9 cellular contexts compared by ENCODE assay signal in the genomic region with DNA sequence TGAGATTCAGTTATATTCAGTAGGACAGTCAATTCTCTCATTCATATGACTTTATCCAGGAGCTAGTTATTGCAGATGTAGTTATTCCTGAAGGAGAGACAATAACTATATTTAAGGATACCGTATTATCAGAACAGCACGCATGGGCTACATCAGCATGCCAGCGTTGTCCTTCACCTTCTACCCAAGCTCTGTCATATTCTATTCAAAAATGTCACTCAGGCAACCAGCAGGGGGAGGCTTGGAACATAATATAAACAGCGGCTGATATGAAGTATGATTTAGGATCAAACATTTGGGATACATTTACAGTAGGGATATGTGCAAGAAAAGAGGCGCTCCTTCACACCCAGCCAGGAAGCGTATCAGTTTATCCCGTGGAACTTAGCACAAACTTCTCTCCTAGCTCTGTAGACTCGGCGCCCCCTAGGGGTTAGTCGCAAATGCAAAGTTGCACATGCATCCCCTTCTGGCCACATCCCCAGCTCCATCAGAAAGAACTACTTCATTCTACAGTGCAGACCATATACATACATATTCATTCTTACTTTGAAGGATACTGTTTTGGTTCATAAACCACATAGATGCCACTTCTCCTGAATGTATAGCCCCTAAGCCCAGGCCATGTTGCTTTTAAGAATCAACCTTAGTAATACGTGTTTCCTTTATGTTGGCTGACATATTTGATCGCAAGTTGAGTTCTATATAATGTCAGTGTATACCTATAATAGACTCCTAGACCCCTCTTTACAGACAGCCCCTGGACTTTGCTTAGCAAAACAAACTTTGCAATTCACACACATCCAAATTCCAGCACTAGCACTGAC.
DNase-seq lines count a peak whose midpoint lies in the region; ATAC-seq, FAIRE-seq and TF ChIP-seq lines count a peak whose summit lies in the region.
"Had no signal": no experiment of that assay in that cellular context is flagged by ENCODE, and none has a peak within 500 bp of the region (broad histone marks: within the 10 kb centered on the region; RNA-seq: fewer than 3 reads in every experiment).

No MANE protein-coding gene starts in this region.

- no peak overlapping the region for H3K9ac ChIP-seq in endothelial cell of umbilical vein (replicated peaks; ENCODE audit: extremely low read depth, insufficient read depth, low read length)

- no peak overlapping the region for H3K4me3 ChIP-seq in AG09309 (ENCODE audit: control insufficient read depth, low read depth, low read length)
- no peak overlapping the region for H3K4me3 ChIP-seq in GM12864 (ENCODE audit: low read depth, low read length)
- H3K4me3 ChIP-seq in endothelial cell of umbilical vein (replicated peaks in 1 of 3; ENCODE audit: insufficient read depth in 1 of 3, low read depth in 1 of 3, low read length in 3 of 3): no peak overlapping the region
- H3K4me3 ChIP-seq: suprapubic skin had no signal

- dilution Hi-C loops in endothelial cell of umbilical vein (cut with MboI; ENCODE audit: extremely low pct_ligation_motif_present, low sequenced_read_pairs): no loop called here

- peaks cover 2% of the 10 kb centered on the region for H3K9me3 Mint-ChIP-seq in neural crest cell
- H3K9me3 Mint-ChIP-seq in activated T-helper 1 cell treated with anti-CD3 and anti-CD28 coated beads, Interleukin-12 subunit alpha, Interleukin-12 subunit beta, Interleukin-2, Interleukin-4 antibody, amounts not matched to agents 30 ng/mL and 10 ng/mL and 1 ng/mL, durations not matched to agents 14 hours and 24 hours and 36 hours: no peaks in the 10 kb centered on the region

- TF ChIP-seq CTCF in AG09309 (IDR thresholded peaks at IDR 0.05; ENCODE audit: control insufficient read depth, insufficient read depth, low read depth, low read length, missing control alignments): peak; percentile 10
- TF ChIP-seq CTCF in GM12864 (IDR thresholded peaks at IDR 0.05; ENCODE audit: low read depth, low read length, missing control alignments): peak; percentile 75
- peak; percentile 56 to 72 for TF ChIP-seq CTCF in endothelial cell of umbilical vein (IDR thresholded peaks at IDR 0.05; ENCODE audit: extremely low read depth in 1 of 2, insufficient read depth in 1 of 2, low read depth in 1 of 2, low read length in 2 of 2)
- TF ChIP-seq CTCF in neural crest cell (conservative IDR thresholded peaks at IDR 0.05): peak; percentile 84

- no TSS peak for BruUV-seq in endothelial cell of umbilical vein (replicated peaks; lab: Mats Ljungman, UMichigan)

- H4K20me1 ChIP-seq in endothelial cell of umbilical vein (replicated peaks; ENCODE audit: control insufficient read depth, extremely low read depth, insufficient read depth, low read length): no peaks in the 10 kb centered on the region

- no peak overlapping the region for H3K4me2 ChIP-seq in endothelial cell of umbilical vein (ENCODE audit: insufficient read depth, low read length)

- no peaks in the 10 kb centered on the region for H3K9me3 ChIP-seq in endothelial cell of umbilical vein (replicated peaks; ENCODE audit: control insufficient read depth, insufficient read depth, low read length)
- H3K9me3 ChIP-seq: suprapubic skin had no signal

- CTCF ChIA-PET in endothelial cell of umbilical vein (lab: Charles Lee): interaction anchor here (0.7 to 1.3 kb wide), 3 partner anchors 17 to 878 kb away, joined by 3 to 7 read pairs (median 4); no protein-coding TSS in a partner anchor

- no peak for TF ChIP-seq POLR2A in endothelial cell of umbilical vein (IDR thresholded peaks at IDR 0.05; ENCODE audit: low read depth, low read length)

- intact Hi-C loops in endothelial cell of umbilical vein (cut with micrococcal nuclease): no loop called here
- intact Hi-C loops in activated T-helper 1 cell treated with anti-CD3 and anti-CD28 coated beads, Interleukin-12 subunit alpha, Interleukin-12 subunit beta, Interleukin-2, Interleukin-4 antibody, amounts not matched to agents 30 ng/mL and 10 ng/mL and 1 ng/mL, durations not matched to agents 14 hours and 24 hours and 36 hours (cut with micrococcal nuclease): loop anchor here (5.0 kb wide), 1 partner anchor 802 kb away; no protein-coding TSS in a partner anchor

- H3K27me3 Mint-ChIP-seq in neural crest cell (ENCODE audit: low read depth): peaks cover 9% of the 10 kb centered on the region
- no peaks in the 10 kb centered on the region for H3K27me3 Mint-ChIP-seq in activated T-helper 1 cell treated with anti-CD3 and anti-CD28 coated beads, Interleukin-12 subunit alpha, Interleukin-12 subunit beta, Interleukin-2, Interleukin-4 antibody, amounts not matched to agents 30 ng/mL and 10 ng/mL and 1 ng/mL, durations not matched to agents 14 hours and 24 hours and 36 hours (ENCODE audit: insufficient read depth)

- no peak overlapping the region for H2AFZ ChIP-seq in endothelial cell of umbilical vein (ENCODE audit: low read depth, low read length)

- H3K9me1 ChIP-seq in endothelial cell of umbilical vein (replicated peaks; ENCODE audit: control insufficient read depth, extremely low read depth, insufficient read depth, low read length): no peaks in the 10 kb centered on the region

- H3K27me3 ChIP-seq in endothelial cell of umbilical vein (ENCODE audit: control insufficient read depth in 2 of 2, insufficient read depth in 2 of 2, low read length in 2 of 2): no peaks in the 10 kb centered on the region
- H3K27me3 ChIP-seq: suprapubic skin had no signal

- no peak overlapping the region for H3K27ac ChIP-seq in endothelial cell of umbilical vein (ENCODE audit: insufficient read depth, low read depth, low read length)
- H3K27ac ChIP-seq: suprapubic skin had no signal

- H3K4me3 Mint-ChIP-seq in neural crest cell: no peak overlapping the region
- H3K4me3 Mint-ChIP-seq in activated T-helper 1 cell treated with anti-CD3 and anti-CD28 coated beads, Interleukin-12 subunit alpha, Interleukin-12 subunit beta, Interleukin-2, Interleukin-4 antibody, amounts not matched to agents 30 ng/mL and 10 ng/mL and 1 ng/mL, durations not matched to agents 14 hours and 24 hours and 36 hours: no peak overlapping the region

- DNase-seq in AG09309 (ENCODE audit: low read depth) (no peak), GM12864 (ENCODE audit: low read depth) (no peak), RKO (ENCODE audit: low spot score) (peak; percentile 31), endothelial cell of umbilical vein (ENCODE audit: low read depth, low spot score) (peak; percentile 13), neural crest cell (ENCODE audit: low read depth, low spot score) (peak; percentile 72), NCI-H1105 (lab: John Stamatoyannopoulos, UW) (no peak)
- DNase-seq in activated T-helper 1 cell treated with anti-CD3 and anti-CD28 coated beads, Interleukin-12 subunit alpha, Interleukin-12 subunit beta, Interleukin-2, Interleukin-4 antibody, amounts not matched to agents 30 ng/mL and 10 ng/mL and 1 ng/mL, durations not matched to agents 14 hours and 24 hours and 36 hours (ENCODE audit: low spot score): no peak

- no peaks in the 10 kb centered on the region for H3K4me1 ChIP-seq in endothelial cell of umbilical vein (ENCODE audit: control insufficient read depth, extremely low read depth, insufficient read depth, low read length)
- H3K4me1 ChIP-seq: suprapubic skin had no signal

- H3K27ac Mint-ChIP-seq in neural crest cell (ENCODE audit: unreplicated experiment): no peak overlapping the region
- H3K27ac Mint-ChIP-seq in activated T-helper 1 cell treated with anti-CD3 and anti-CD28 coated beads, Interleukin-12 subunit alpha, Interleukin-12 subunit beta, Interleukin-2, Interleukin-4 antibody, amounts not matched to agents 30 ng/mL and 10 ng/mL and 1 ng/mL, durations not matched to agents 14 hours and 24 hours and 36 hours: no peak overlapping the region

- H3K79me2 ChIP-seq in endothelial cell of umbilical vein (ENCODE audit: control insufficient read depth, insufficient read depth, low read length): no peaks in the 10 kb centered on the region

- no peaks in the 10 kb centered on the region for H3K36me3 Mint-ChIP-seq in neural crest cell (ENCODE audit: low read depth)
- H3K36me3 Mint-ChIP-seq in activated T-helper 1 cell treated with anti-CD3 and anti-CD28 coated beads, Interleukin-12 subunit alpha, Interleukin-12 subunit beta, Interleukin-2, Interleukin-4 antibody, amounts not matched to agents 30 ng/mL and 10 ng/mL and 1 ng/mL, durations not matched to agents 14 hours and 24 hours and 36 hours (ENCODE audit: low read depth): no peaks in the 10 kb centered on the region

- peak; percentile 74 for ATAC-seq in HG02981 (IDR thresholded peaks at IDR 0.05; ENCODE audit: unreplicated experiment)

- POLR2A ChIA-PET in endothelial cell of umbilical vein (lab: Charles Lee): no interaction called here

- no peak for FAIRE-seq in endothelial cell of umbilical vein (lab: Jason Lieb, UNC)

- no peaks in the 10 kb centered on the region for H3K4me1 Mint-ChIP-seq in neural crest cell
- no peaks in the 10 kb centered on the region for H3K4me1 Mint-ChIP-seq in activated T-helper 1 cell treated with anti-CD3 and anti-CD28 coated beads, Interleukin-12 subunit alpha, Interleukin-12 subunit beta, Interleukin-2, Interleukin-4 antibody, amounts not matched to agents 30 ng/mL and 10 ng/mL and 1 ng/mL, durations not matched to agents 14 hours and 24 hours and 36 hours (ENCODE audit: low read depth)

- H3K36me3 ChIP-seq in endothelial cell of umbilical vein (ENCODE audit: control insufficient read depth in 2 of 2, extremely low read depth in 1 of 2, insufficient read depth in 2 of 2, low read length in 2 of 2): no peaks in the 10 kb centered on the region
- H3K36me3 ChIP-seq: suprapubic skin had no signal

TF ChIP-seq in endothelial cell of umbilical vein, 7 proteins besides CTCF, POLR2A, EP300 and RAD21:
- TF ChIP-seq EZH2 (IDR thresholded peaks at IDR 0.05; ENCODE audit: borderline replicate concordance, low read depth, low read length, severe bottlenecking) (no peak), POLR2AphosphoS5 (IDR thresholded peaks at IDR 0.05; ENCODE audit: insufficient read depth, low read depth, low read length) (no peak), MYC (IDR thresholded peaks at IDR 0.05; ENCODE audit: low read depth, low read length) (no peak), GATA2 (IDR thresholded peaks at IDR 0.05; ENCODE audit: insufficient read depth, insufficient read length, low read depth, low read length) (no peak)

Comparison
In these comparisons a context has a peak if more than half of its experiments do, and no peak if none do; other contexts are left out.
1. DNase-seq: peak in RKO (single experiment), endothelial cell of umbilical vein (single experiment) and neural crest cell (single experiment); none in AG09309 (single experiment), GM12864 (single experiment), activated T-helper 1 cell treated with anti-CD3 and anti-CD28 coated beads, Interleukin-12 subunit alpha, Interleukin-12 subunit beta, Interleukin-2, Interleukin-4 antibody, amounts not matched to agents 30 ng/mL and 10 ng/mL and 1 ng/mL, durations not matched to agents 14 hours and 24 hours and 36 hours (single experiment) and NCI-H1105 (single experiment).
2. CTCF ChIP-seq: peak in every context shown above with its lines; median percentile 84 in neural crest cell; 75 in GM12864; 64 in endothelial cell of umbilical vein; 10 in AG09309.